ENCODE assay signal across 15 cellular contexts in genomic region chr11:102488208-102488607, GRCh38. TPM values are rescaled to one million over a fixed set of nuclear protein-coding genes. Genes with fewer than 3 reads are reported as not detected.
A peak's percentile ranks its signal among the peaks of the same experiment; 100 is the strongest.
DNase-seq lines count a peak whose midpoint lies in the region; ATAC-seq, FAIRE-seq and TF ChIP-seq lines count a peak whose summit lies in the region.
"Had no signal": no experiment of that assay in that cellular context is flagged by ENCODE, and none has a peak within 500 bp of the region (broad histone marks: within the 10 kb centered on the region; RNA-seq: fewer than 3 reads in every experiment).

No MANE protein-coding gene starts in this region.

- H3K27ac ChIP-seq in HepG2 (ENCODE audit: extremely low read length, insufficient read depth, low read length) (no peak overlapping the region), right lobe of liver (no peak overlapping the region), aorta (ENCODE audit: low read depth in 1 of 2, low read length in 2 of 2) (no peak overlapping the region)
- H3K27ac ChIP-seq: SK-N-MC had no signal

- H4K20me1 ChIP-seq in HepG2 (ENCODE audit: insufficient read depth, low read length), result no peaks in the 10 kb centered on the region

- H3K79me2 ChIP-seq in HepG2 (ENCODE audit: insufficient read depth, low read length), result no peaks in the 10 kb centered on the region

- H2AFZ ChIP-seq in HepG2 (ENCODE audit: low read length), result no peak overlapping the region

- no peak overlapping the region for H3K4me2 ChIP-seq in HepG2 (ENCODE audit: low read depth, low read length)

- TF ChIP-seq POLR2A in HepG2 (IDR thresholded peaks at IDR 0.05; ENCODE audit: insufficient read depth in 1 of 2, low read depth in 2 of 2, low read length in 2 of 2) (no peak), right lobe of liver (IDR thresholded peaks at IDR 0.05) (no peak)

- H3K9me3 ChIP-seq in HepG2 (ENCODE audit: low read length) (no peaks in the 10 kb centered on the region), right lobe of liver (no peaks in the 10 kb centered on the region), aorta (ENCODE audit: control insufficient read depth, low read length) (peaks cover 1% of the 10 kb centered on the region)

- TF ChIP-seq EP300 in HepG2 (IDR thresholded peaks at IDR 0.05; ENCODE audit: low read depth in 2 of 2, low read length in 2 of 2) (no peak), HepG2 (CRISPR knock-in tag; IDR thresholded peaks at IDR 0.05; ENCODE audit: borderline replicate concordance) (no peak)

- ATAC-seq in HepG2 (no peak), right lobe of liver (no peak), GM21786 (IDR thresholded peaks at IDR 0.05; ENCODE audit: unreplicated experiment) (peak; percentile 84), HG03159 (IDR thresholded peaks at IDR 0.05; ENCODE audit: unreplicated experiment) (peak; percentile 75), aorta (ENCODE audit: low FRiP score) (no peak)
- ATAC-seq in stimulated activated naive CD8-positive, alpha-beta T cell treated with anti-CD3 and anti-CD28 coated beads, Interleukin-15, amount 100 ng/mL, for 72 hours, result peak; percentile 72

- no peak for TF ChIP-seq RAD21 in HepG2 (CRISPR knock-in tag; IDR thresholded peaks at IDR 0.05)

- no peak for FAIRE-seq in HepG2 (lab: Jason Lieb, UNC)
- FAIRE-seq: H54 had no signal

- TF ChIP-seq CTCF in HepG2 (CRISPR knock-in tag; IDR thresholded peaks at IDR 0.05) (no peak), right lobe of liver (IDR thresholded peaks at IDR 0.05) (no peak)

- H3K4me1 ChIP-seq in HepG2 (ENCODE audit: insufficient read depth, low read length), result peaks cover 96% of the 10 kb centered on the region
- H3K4me1 ChIP-seq in right lobe of liver, result peaks cover 0 to 21% (median 4%) of the 10 kb centered on the region in 4 donors
- no peaks in the 10 kb centered on the region for H3K4me1 ChIP-seq in aorta (ENCODE audit: control insufficient read depth in 1 of 2, insufficient read depth in 2 of 2, low read length in 2 of 2)

- in situ Hi-C loops in HepG2 (cut with HindIII; ENCODE audit: extremely low pct_ligation_motif_present, low pct_unique_long_range_greater_than_20kb), result no loop called here

- H3K36me3 ChIP-seq in HepG2 (replicated peaks in 1 of 2; ENCODE audit: control insufficient read depth in 1 of 2, insufficient read depth in 2 of 2, low read length in 2 of 2) (no peaks in the 10 kb centered on the region), right lobe of liver (no peaks in the 10 kb centered on the region), aorta (ENCODE audit: control insufficient read depth in 1 of 2, insufficient read depth in 2 of 2, low read length in 1 of 2) (no peaks in the 10 kb centered on the region)

- 83% methylated on average over 3 of the region's 3 CpGs for WGBS in HepG2 (ENCODE audit: low lambda C conversion rate)
- 80% methylated on average over 3 of the region's 3 CpGs for WGBS in right lobe of liver (ENCODE audit: insufficient coverage, low coverage, low lambda C conversion rate, missing lambda C conversion rate)
- WGBS in aorta, 2 donors, result 84 to 90% methylated on average over 3 of the region's 3 CpGs

- CTCF ChIA-PET in HepG2 (lab: Yijun Ruan, JAX; ENCODE audit: low intra/inter-chr PET ratio, low total read pairs), result no interaction called here

- H3K4me3 ChIP-seq in HepG2 (replicated peaks in 1 of 3; ENCODE audit: insufficient read depth in 1 of 3, low read depth in 2 of 3, low read length in 3 of 3) (no peak overlapping the region), right lobe of liver (no peak overlapping the region), aorta (ENCODE audit: low read length in 2 of 2) (no peak overlapping the region)
- H3K4me3 ChIP-seq: SK-N-MC had no signal

- no peaks in the 10 kb centered on the region for H3K9me3 Mint-ChIP-seq in stimulated activated naive CD8-positive, alpha-beta T cell treated with anti-CD3 and anti-CD28 coated beads, Interleukin-15, amount 100 ng/mL, for 72 hours
- H3K9me3 Mint-ChIP-seq: memory B cell had no signal

- no TSS peak for BruUV-seq in HepG2 (replicated peaks; lab: Mats Ljungman, UMichigan)

- peak overlapping the region in 1 of 2 donors; percentile 66 for H3K27ac Mint-ChIP-seq in stimulated activated naive CD8-positive, alpha-beta T cell treated with anti-CD3 and anti-CD28 coated beads, Interleukin-15, amount 100 ng/mL, for 72 hours
- H3K27ac Mint-ChIP-seq: memory B cell had no signal

- peak overlapping the region; percentile 64 to 70 for H3K4me3 Mint-ChIP-seq in stimulated activated naive CD8-positive, alpha-beta T cell treated with anti-CD3 and anti-CD28 coated beads, Interleukin-15, amount 100 ng/mL, for 72 hours
- H3K4me3 Mint-ChIP-seq: memory B cell had no signal

- intact Hi-C loops in HepG2 (cut with micrococcal nuclease; ENCODE audit: unreplicated experiment), result no loop called here
- intact Hi-C loops in right lobe of liver (cut with DNase I), result no loop called here
- intact Hi-C loops in aorta (cut with DNase I), result no loop called here

- no peak overlapping the region for H3K9ac ChIP-seq in HepG2 (ENCODE audit: insufficient read depth, low read depth, low read length)

- H3K27me3 ChIP-seq in HepG2 (ENCODE audit: control insufficient read depth in 1 of 2, insufficient read depth in 2 of 2, low read length in 2 of 2), result no peaks in the 10 kb centered on the region
- H3K27me3 ChIP-seq in right lobe of liver, result no peaks in the 10 kb centered on the region
- no peaks in the 10 kb centered on the region for H3K27me3 ChIP-seq in aorta (ENCODE audit: control insufficient read depth in 1 of 2, insufficient read depth in 2 of 2, low read length in 1 of 2)

- POLR2A ChIA-PET in HepG2 (lab: Yijun Ruan, JAX), result interaction anchor here (1.1 kb wide), 1 partner anchor 36 kb away, joined by 3 read pairs; no protein-coding TSS in a partner anchor

- DNase-seq in HepG2 (ENCODE audit: low spot score) (no peak), right lobe of liver (no peak), T1000 (lab: John Stamatoyannopoulos, UW) (no peak), SK-N-DZ (ENCODE audit: low spot score) (no peak), aorta (no peak)
- DNase-seq in stimulated activated naive CD8-positive, alpha-beta T cell treated with anti-CD3 and anti-CD28 coated beads, Interleukin-15, amount 100 ng/mL, for 72 hours, result no peak
- DNase-seq: activated CD4-positive, alpha-beta T cell treated with anti-CD3 and anti-CD28 coated beads for 4 hours; effector CD4-positive, alpha-beta T cell; NCI-H526 treated with DMSO at 0.1 percent for 48 hours; trophoblast cell had no signal

- peaks cover 65% of the 10 kb centered on the region for H3K4me1 Mint-ChIP-seq in stimulated activated naive CD8-positive, alpha-beta T cell treated with anti-CD3 and anti-CD28 coated beads, Interleukin-15, amount 100 ng/mL, for 72 hours

- H3K27me3 Mint-ChIP-seq in stimulated activated naive CD8-positive, alpha-beta T cell treated with anti-CD3 and anti-CD28 coated beads, Interleukin-15, amount 100 ng/mL, for 72 hours, result no peaks in the 10 kb centered on the region

RNA-seq across cellular contexts. Expression of gene TMEM123, which starts 35.6 kb away (rescaled TPM):
- total RNA-seq in HepG2 (2016; rRNA removed; fragmentation: Illumina TruSeq; extraction: Trizol) (265 and 365 TPM in 2 replicates), right lobe of liver (100 to 1,000 TPM; 173 to 557 (median 229) TPM), aorta (100 to 1,000 TPM; 106 to 116 TPM)
- total RNA-seq in HepG2 (2016; cell fraction: cytosol; rRNA removed; fragmentation: Illumina TruSeq; extraction: Trizol; ENCODE audit: low read depth), result 106 and 111 TPM in 2 replicates
- total RNA-seq in HepG2 (2016; cell fraction: insoluble cytoplasmic fraction; rRNA removed; fragmentation: Illumina TruSeq; extraction: Trizol), result 253 and 367 TPM in 2 replicates
- 267 and 271 TPM in 2 replicates for total RNA-seq in HepG2 (2016; cell fraction: membrane; rRNA removed; fragmentation: Illumina TruSeq; extraction: Trizol)
- total RNA-seq in HepG2 (2016; cell fraction: nucleus; rRNA removed; fragmentation: Illumina TruSeq; extraction: Trizol), result 271 and 302 TPM in 2 replicates
- polyA plus RNA-seq in HepG2 (2011; rRNA removed) (2,108 and 2,761 TPM in 2 replicates), aorta (10 to 100 TPM; 42.1 to 52.5 TPM)
- polyA plus RNA-seq in HepG2 (2011; cell fraction: cytosol; rRNA removed), result 1,026 and 1,553 TPM in 2 replicates
- polyA plus RNA-seq in HepG2 (2011; cell fraction: nucleus; rRNA removed), result 209 and 224 TPM in 2 replicates
- 787 and 938 TPM in 2 replicates for polyA plus RNA-seq in HepG2 (2012)
- 159 and 182 TPM in 2 replicates for polyA plus RNA-seq in HepG2 (2016; cell fraction: cytosol; fragmentation: Illumina TruSeq; extraction: Trizol; ENCODE audit: low read depth)
- 316 and 330 TPM in 2 replicates for polyA plus RNA-seq in HepG2 (2016; cell fraction: insoluble cytoplasmic fraction; fragmentation: Illumina TruSeq; extraction: Trizol; ENCODE audit: low read depth)
- polyA plus RNA-seq in HepG2 (2016; cell fraction: membrane; fragmentation: Illumina TruSeq; extraction: Trizol; ENCODE audit: low read depth), result 230 and 256 TPM in 2 replicates
- 368 and 391 TPM in 2 replicates for polyA plus RNA-seq in HepG2 (2016; cell fraction: nucleus; fragmentation: Illumina TruSeq; extraction: Trizol; ENCODE audit: insufficient read depth, low read depth)
- polyA minus RNA-seq in HepG2 (2011; rRNA and poly(A)+ RNA removed; ENCODE audit: low replicate concordance), result 117 and 454 TPM in 2 replicates
- 1,086 and 1,277 TPM in 2 replicates for polyA minus RNA-seq in HepG2 (2011; cell fraction: cytosol; rRNA and poly(A)+ RNA removed)
- 441 and 760 TPM in 2 replicates for polyA minus RNA-seq in HepG2 (2011; cell fraction: nucleus; rRNA and poly(A)+ RNA removed)
- 48.5 and 50.1 TPM in 2 replicates for polyA plus RNA-seq in SK-N-DZ (2014; cell fraction: cytosol; rRNA removed)
- 22.0 and 22.5 TPM in 2 replicates for polyA plus RNA-seq in SK-N-DZ (2014; cell fraction: nucleus; rRNA removed)

RNA-seq across cellular contexts. Expression of gene MMP7, which starts 42.3 kb away (rescaled TPM):
- total RNA-seq in HepG2 (2016; rRNA removed; fragmentation: Illumina TruSeq; extraction: Trizol), result not detected in 2 replicates
- not detected in 2 replicates for total RNA-seq in HepG2 (2016; cell fraction: cytosol; rRNA removed; fragmentation: Illumina TruSeq; extraction: Trizol; ENCODE audit: low read depth)
- total RNA-seq in HepG2 (2016; cell fraction: insoluble cytoplasmic fraction; rRNA removed; fragmentation: Illumina TruSeq; extraction: Trizol), result not detected in 2 replicates
- not detected in 2 replicates for total RNA-seq in HepG2 (2016; cell fraction: membrane; rRNA removed; fragmentation: Illumina TruSeq; extraction: Trizol)
- total RNA-seq in HepG2 (2016; cell fraction: nucleus; rRNA removed; fragmentation: Illumina TruSeq; extraction: Trizol), result not detected in 2 replicates
- 0.17 and 0.29 TPM in 2 replicates for polyA plus RNA-seq in HepG2 (2011; rRNA removed)
- 0.12 and 0.28 TPM in 2 replicates for polyA plus RNA-seq in HepG2 (2011; cell fraction: cytosol; rRNA removed)
- 0.12 TPM in 1 of 2 replicates, not detected in the other for polyA plus RNA-seq in HepG2 (2011; cell fraction: nucleus; rRNA removed)
- 0.24 TPM in 1 of 2 replicates, not detected in the other for polyA plus RNA-seq in HepG2 (2012)
- not detected in 2 replicates for polyA plus RNA-seq in HepG2 (2016; cell fraction: cytosol; fragmentation: Illumina TruSeq; extraction: Trizol; ENCODE audit: low read depth)
- polyA plus RNA-seq in HepG2 (2016; cell fraction: insoluble cytoplasmic fraction; fragmentation: Illumina TruSeq; extraction: Trizol; ENCODE audit: low read depth), result not detected in 2 replicates
- polyA plus RNA-seq in HepG2 (2016; cell fraction: membrane; fragmentation: Illumina TruSeq; extraction: Trizol; ENCODE audit: low read depth), result not detected in 2 replicates
- polyA plus RNA-seq in HepG2 (2016; cell fraction: nucleus; fragmentation: Illumina TruSeq; extraction: Trizol; ENCODE audit: insufficient read depth, low read depth), result not detected in 2 replicates
- not detected in 2 replicates for polyA minus RNA-seq in HepG2 (2011; rRNA and poly(A)+ RNA removed; ENCODE audit: low replicate concordance)
- polyA minus RNA-seq in HepG2 (2011; cell fraction: cytosol; rRNA and poly(A)+ RNA removed), result not detected in 2 replicates
- polyA minus RNA-seq in HepG2 (2011; cell fraction: nucleus; rRNA and poly(A)+ RNA removed), result not detected in 2 replicates
- total RNA-seq in right lobe of liver, result 1 to 10 TPM in 3 of 6 experiments, under 1 TPM in 3; 0.37 to 2.9 (median 1.1) TPM
- not detected in 2 replicates for polyA plus RNA-seq in SK-N-DZ (2014; cell fraction: cytosol; rRNA removed)
- polyA plus RNA-seq in SK-N-DZ (2014; cell fraction: nucleus; rRNA removed), result not detected in 2 replicates
- total RNA-seq in aorta, result 1 to 10 TPM in 1 of 2 donors, under 1 TPM in 1; 0.42 to 2.2 TPM
- not detected for polyA plus RNA-seq in aorta

Comparison
In these comparisons a context has a peak if more than half of its experiments do, and no peak if none do; other contexts are left out.
1. ATAC-seq: peak in GM21786 (single experiment), HG03159 (single experiment) and stimulated activated naive CD8-positive, alpha-beta T cell treated with anti-CD3 and anti-CD28 coated beads, Interleukin-15, amount 100 ng/mL, for 72 hours (single experiment); none in HepG2 (single experiment), right lobe of liver (0 of 4) and aorta (single experiment).